In genomic region chr1:31064115-31064514, GRCh38 we compare ENCODE assay signal across 8 cellular contexts. TPM values are rescaled to one million over a fixed set of nuclear protein-coding genes. Genes with fewer than 3 reads are reported as not detected.
A peak's percentile ranks its signal among the peaks of the same experiment; 100 is the strongest.
DNase-seq lines count a peak whose midpoint lies in the region; FAIRE-seq and TF ChIP-seq lines count a peak whose summit lies in the region.

No MANE protein-coding gene starts in this region.

- under 1% methylated on average over 6 of the region's 6 CpGs for WGBS in hepatocyte (ENCODE audit: low lambda C conversion rate, missing lambda C conversion rate)

- peak overlapping the region; percentile 100 for H3K27ac Mint-ChIP-seq in activated CD4-positive, alpha-beta memory T cell treated with anti-CD3 and anti-CD28 coated beads for 36 hours

- FAIRE-seq in H54 (lab: Jason Lieb, UNC), result no peak

- no peaks in the 10 kb centered on the region for H3K27me3 ChIP-seq in hepatocyte

- peaks cover 50% of the 10 kb centered on the region for H4K20me1 ChIP-seq in hepatocyte (ENCODE audit: insufficient read depth, poor library complexity, severe bottlenecking)

- no peak for TF ChIP-seq POLR2A in H54 (IDR thresholded peaks at IDR 0.05; ENCODE audit: low read depth, low read length)

- peaks cover 2% of the 10 kb centered on the region for H3K27me3 Mint-ChIP-seq in activated CD4-positive, alpha-beta memory T cell treated with anti-CD3 and anti-CD28 coated beads for 36 hours

- DNase-seq in activated CD4-positive, alpha-beta memory T cell treated with anti-CD3 and anti-CD28 coated beads for 36 hours, result no peak
- no peak for DNase-seq in hepatocyte (ENCODE audit: low spot score)
- DNase-seq in SIG-M5 (lab: John Stamatoyannopoulos, UW), result no peak
- DNase-seq in H54 (ENCODE audit: insufficient read length, low spot score), result no peak
- DNase-seq in epidermal melanocyte (ENCODE audit: insufficient read length, low spot score), result no peak
- no peak for DNase-seq in kidney glomerular epithelial cell (lab: John Stamatoyannopoulos, UW)

- no peaks in the 10 kb centered on the region for H3K9me3 Mint-ChIP-seq in activated CD4-positive, alpha-beta memory T cell treated with anti-CD3 and anti-CD28 coated beads for 36 hours

- peaks cover 31% of the 10 kb centered on the region for H3K4me1 Mint-ChIP-seq in activated CD4-positive, alpha-beta memory T cell treated with anti-CD3 and anti-CD28 coated beads for 36 hours (ENCODE audit: low read depth)

- H3K4me3 ChIP-seq in HEK293 (ENCODE audit: low read depth, low read length) (peak overlapping the region; percentile 82), hepatocyte (peak overlapping the region; percentile 88), skin epidermis (peak overlapping the region; percentile 57 to 87 (median 69))

- no peaks in the 10 kb centered on the region for H3K9me3 ChIP-seq in HEK293 (ENCODE audit: control insufficient read depth, insufficient read depth, low read depth, low read length)
- no peaks in the 10 kb centered on the region for H3K9me3 ChIP-seq in hepatocyte (ENCODE audit: low read depth)

- H2AFZ ChIP-seq in hepatocyte, result no peak overlapping the region

- H3K9me2 ChIP-seq in hepatocyte (replicated peaks; ENCODE audit: insufficient read depth), result no peaks in the 10 kb centered on the region

- H3K36me3 Mint-ChIP-seq in activated CD4-positive, alpha-beta memory T cell treated with anti-CD3 and anti-CD28 coated beads for 36 hours, result peaks cover 19% of the 10 kb centered on the region

- H3K4me1 ChIP-seq in HEK293 (ENCODE audit: control insufficient read depth, insufficient read depth, low read length) (peaks cover 8% of the 10 kb centered on the region; the same call in 1 of the 2 replicates), hepatocyte (ENCODE audit: insufficient read depth) (peaks cover 20% of the 10 kb centered on the region)

- POLR2A ChIA-PET in HEK293 (lab: Yijun Ruan, JAX), result interaction anchor here (1.5 kb wide), 1 partner anchor 10 kb away, joined by 3 read pairs; no protein-coding TSS in a partner anchor
- POLR2A ChIA-PET in activated CD4-positive, alpha-beta memory T cell treated with anti-CD3 and anti-CD28 coated beads for 36 hours (lab: Charles Lee), result interaction anchor here (2.2 kb wide), 2 partner anchors 8 to 54 kb away, joined by 6 to 13 read pairs; no protein-coding TSS in a partner anchor

- intact Hi-C loops in activated CD4-positive, alpha-beta memory T cell treated with anti-CD3 and anti-CD28 coated beads for 36 hours (cut with micrococcal nuclease), result loop anchor here (2.0 kb wide), 2 partner anchors 233 to 345 kb away; partner anchors contain the start of genes SNRNP40 and ZCCHC17

- CTCF ChIA-PET in HEK293 (lab: Yijun Ruan, JAX), result interaction anchor here (0.7 kb wide), 2 partner anchors 135 to 263 kb away, joined by 3 read pairs; no protein-coding TSS in a partner anchor
- CTCF ChIA-PET in activated CD4-positive, alpha-beta memory T cell treated with anti-CD3 and anti-CD28 coated beads for 36 hours (lab: Charles Lee), result interaction anchor here (0.7 to 1.2 kb wide), 2 partner anchors 22 to 54 kb away, joined by 3 read pairs; no protein-coding TSS in a partner anchor

- H3K4me2 ChIP-seq in hepatocyte, result peak overlapping the region; percentile 84

- H3K36me3 ChIP-seq in HEK293 (ENCODE audit: control insufficient read depth in 2 of 2, insufficient read depth in 1 of 2, low read length in 2 of 2) (peaks cover 9 to 27% of the 10 kb centered on the region in 2 experiments; a peak in 2 of 3 replicates), hepatocyte (replicated peaks; ENCODE audit: insufficient read depth, low read depth) (no peaks in the 10 kb centered on the region)

- H3K27ac ChIP-seq in HEK293 (ENCODE audit: extremely low read depth, low read depth, low read length), result peak overlapping the region; percentile 98
- H3K27ac ChIP-seq in hepatocyte, result peak overlapping the region; percentile 100
- peak overlapping the region in 20 of 21 experiments; percentile 81 to 99 (median 95) for H3K27ac ChIP-seq in skin epidermis

- TF ChIP-seq CTCF in HEK293 (tag by site-specific recombination; IDR thresholded peaks at IDR 0.05) (no peak), hepatocyte (IDR thresholded peaks at IDR 0.05; ENCODE audit: poor library complexity) (no peak)

- peak overlapping the region; percentile 98 for H3K4me3 Mint-ChIP-seq in activated CD4-positive, alpha-beta memory T cell treated with anti-CD3 and anti-CD28 coated beads for 36 hours

- peaks cover 61% of the 10 kb centered on the region for H3K79me2 ChIP-seq in hepatocyte

TF ChIP-seq in HEK293, 187 proteins besides CTCF, POLR2A, EP300 and RAD21:
- no peak for TF ChIP-seq ZNF404 (tag by site-specific recombination; IDR thresholded peaks at IDR 0.05)
- TF ChIP-seq, protein P1, sequence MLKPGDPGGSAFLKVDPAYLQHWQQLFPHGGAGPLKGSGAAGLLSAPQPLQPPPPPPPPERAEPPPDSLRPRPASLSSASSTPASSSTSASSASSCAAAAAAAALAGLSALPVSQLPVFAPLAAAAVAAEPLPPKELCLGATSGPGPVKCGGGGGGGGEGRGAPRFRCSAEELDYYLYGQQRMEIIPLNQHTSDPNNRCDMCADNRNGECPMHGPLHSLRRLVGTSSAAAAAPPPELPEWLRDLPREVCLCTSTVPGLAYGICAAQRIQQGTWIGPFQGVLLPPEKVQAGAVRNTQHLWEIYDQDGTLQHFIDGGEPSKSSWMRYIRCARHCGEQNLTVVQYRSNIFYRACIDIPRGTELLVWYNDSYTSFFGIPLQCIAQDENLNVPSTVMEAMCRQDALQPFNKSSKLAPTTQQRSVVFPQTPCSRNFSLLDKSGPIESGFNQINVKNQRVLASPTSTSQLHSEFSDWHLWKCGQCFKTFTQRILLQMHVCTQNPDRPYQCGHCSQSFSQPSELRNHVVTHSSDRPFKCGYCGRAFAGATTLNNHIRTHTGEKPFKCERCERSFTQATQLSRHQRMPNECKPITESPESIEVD (tag by site-specific recombination; IDR thresholded peaks at IDR 0.05), result peak; percentile 50; the same call in 1 of the 2 replicates
- no peak for TF ChIP-seq REST (tag by site-specific recombination; IDR thresholded peaks at IDR 0.05)
- TF ChIP-seq ZNF324 (tag by site-specific recombination; IDR thresholded peaks at IDR 0.05), result no peak
- TF ChIP-seq, protein P2, sequence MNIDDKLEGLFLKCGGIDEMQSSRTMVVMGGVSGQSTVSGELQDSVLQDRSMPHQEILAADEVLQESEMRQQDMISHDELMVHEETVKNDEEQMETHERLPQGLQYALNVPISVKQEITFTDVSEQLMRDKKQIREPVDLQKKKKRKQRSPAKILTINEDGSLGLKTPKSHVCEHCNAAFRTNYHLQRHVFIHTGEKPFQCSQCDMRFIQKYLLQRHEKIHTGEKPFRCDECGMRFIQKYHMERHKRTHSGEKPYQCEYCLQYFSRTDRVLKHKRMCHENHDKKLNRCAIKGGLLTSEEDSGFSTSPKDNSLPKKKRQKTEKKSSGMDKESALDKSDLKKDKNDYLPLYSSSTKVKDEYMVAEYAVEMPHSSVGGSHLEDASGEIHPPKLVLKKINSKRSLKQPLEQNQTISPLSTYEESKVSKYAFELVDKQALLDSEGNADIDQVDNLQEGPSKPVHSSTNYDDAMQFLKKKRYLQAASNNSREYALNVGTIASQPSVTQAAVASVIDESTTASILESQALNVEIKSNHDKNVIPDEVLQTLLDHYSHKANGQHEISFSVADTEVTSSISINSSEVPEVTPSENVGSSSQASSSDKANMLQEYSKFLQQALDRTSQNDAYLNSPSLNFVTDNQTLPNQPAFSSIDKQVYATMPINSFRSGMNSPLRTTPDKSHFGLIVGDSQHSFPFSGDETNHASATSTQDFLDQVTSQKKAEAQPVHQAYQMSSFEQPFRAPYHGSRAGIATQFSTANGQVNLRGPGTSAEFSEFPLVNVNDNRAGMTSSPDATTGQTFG (tag by site-specific recombination; IDR thresholded peaks at IDR 0.05; ENCODE audit: borderline replicate concordance), result no peak
- peak; percentile 18; the same call in 1 of the 2 replicates for TF ChIP-seq FEZF1 (tag by site-specific recombination; IDR thresholded peaks at IDR 0.05)
- TF ChIP-seq ZNF629 (tag by site-specific recombination; IDR thresholded peaks at IDR 0.05), result no peak

RNA-seq across cellular contexts. Expression of gene PUM1, which starts 1.4 kb away (rescaled TPM):
- 10 to 100 TPM; 77.8 to 80.5 TPM for total RNA-seq in activated CD4-positive, alpha-beta memory T cell treated with anti-CD3 and anti-CD28 coated beads for 36 hours
- 97.4 and 98.9 TPM in 2 replicates for total RNA-seq in hepatocyte
- 63.2 and 68.6 TPM in 2 replicates for polyA plus RNA-seq in hepatocyte
